Comparison of ENCODE assay signal across 14 cellular contexts in the genomic region with DNA sequence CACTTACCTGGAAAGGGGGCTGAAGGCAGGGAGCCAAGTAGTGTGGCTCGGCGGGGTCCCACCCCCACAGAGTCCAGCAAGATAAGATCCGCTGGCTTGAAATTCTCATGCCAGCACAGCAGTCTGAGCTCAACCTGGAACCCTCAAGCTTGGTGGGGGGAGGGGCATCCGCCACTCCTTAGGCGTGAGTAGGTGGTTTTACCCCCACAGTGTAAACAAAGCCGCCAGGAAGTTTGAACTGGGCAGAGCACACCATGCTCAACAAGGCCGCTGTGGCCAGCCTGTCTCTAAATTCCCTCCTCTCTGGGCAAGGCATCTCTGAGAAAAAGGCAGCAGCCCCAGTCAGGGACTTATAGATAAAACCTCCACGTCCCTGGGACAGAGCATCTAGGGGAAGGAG.
"Had no signal": no experiment of that assay in that cellular context is flagged by ENCODE, and none has a peak within 500 bp of the region (broad histone marks: within the 10 kb centered on the region; RNA-seq: fewer than 3 reads in every experiment).

No MANE protein-coding gene starts in this region.

- ATAC-seq: esophagus mucosa, left colon had no signal

- H3K36me3 ChIP-seq: colonic mucosa, ovary, stomach, upper lobe of left lung had no signal

- H3K4me1 ChIP-seq: colonic mucosa, stomach, testis, upper lobe of left lung had no signal

- H3K9me3 ChIP-seq: colonic mucosa, ovary, testis had no signal

- H3K27ac ChIP-seq: colonic mucosa, ovary, stomach, testis, upper lobe of left lung had no signal

- H3K4me3 ChIP-seq: colonic mucosa, ovary, stomach, testis, upper lobe of left lung had no signal

- H3K27me3 ChIP-seq: colonic mucosa, ovary, stomach, testis, upper lobe of left lung had no signal

- DNase-seq: activated CD4-positive, alpha-beta T cell treated with anti-CD3 and anti-CD28 coated beads, Interleukin-2, amount 10 ng/mL, durations not matched to agents 7 days and 5 days; activated CD8-positive, alpha-beta memory T cell treated with anti-CD3 and anti-CD28 coated beads for 24 hours; activated naive CD8-positive, alpha-beta T cell treated with anti-CD3 and anti-CD28 coated beads, Interleukin-2, amount 10 ng/mL, durations not matched to agents 7 days and 5 days; central memory CD4-positive, alpha-beta T cell; colonic mucosa; hypothalamus; left colon; naive B cell; ovary; stimulated activated CD4-positive, alpha-beta T cell treated with anti-CD3 and anti-CD28 coated beads, Interleukin-1b, Interleukin-23, amount 100 ng/mL, for 48 hours; stomach; testis had no signal
